8 cellular contexts compared by ENCODE assay signal in genomic region chr6:10412948-10413849, GRCh38. TPM values are rescaled to one million over a fixed set of nuclear protein-coding genes. Genes with fewer than 3 reads are reported as not detected.
DNase-seq lines count a peak whose midpoint lies in the region; ATAC-seq lines count a peak whose summit lies in the region.

No MANE protein-coding gene starts in this region.

- peak overlapping the region; percentile 41 for H3K4me3 ChIP-seq in CD8-positive, alpha-beta memory T cell (ENCODE audit: low read length)
- peak overlapping the region; percentile 68 for H3K4me3 ChIP-seq in naive thymus-derived CD4-positive, alpha-beta T cell (ENCODE audit: low read length)

- DNase-seq in CD8-positive, alpha-beta memory T cell: no peak
- peak; percentile 73 for DNase-seq in NCI-H1105 (lab: John Stamatoyannopoulos, UW)
- DNase-seq in naive thymus-derived CD4-positive, alpha-beta T cell: no peak
- no peak for DNase-seq in GDM1 (lab: John Stamatoyannopoulos, UW)
- DNase-seq in SHP77 treated with DMSO at 0.1 percent for 48 hours (lab: John Stamatoyannopoulos, UW): no peak

- POLR2A ChIA-PET in CD8-positive, alpha-beta memory T cell (lab: Charles Lee): no interaction called here
- POLR2A ChIA-PET in naive thymus-derived CD4-positive, alpha-beta T cell (lab: Charles Lee): no interaction called here

- H3K9me3 Mint-ChIP-seq in CD8-positive, alpha-beta memory T cell: peaks cover 17 to 56% (median 51%) of the 10 kb centered on the region in 5 donors
- H3K9me3 Mint-ChIP-seq in dendritic cell treated with granulocyte-macrophage colony-stimulating factor and Interleukin-4, amounts not matched to agents 40 ng/mL and 50 ng/mL, for 4 days: peaks cover 12% of the 10 kb centered on the region
- peaks cover 7 to 77% (median 38%) of the 10 kb centered on the region in 11 donors for H3K9me3 Mint-ChIP-seq in naive thymus-derived CD4-positive, alpha-beta T cell

- H3K4me3 Mint-ChIP-seq in CD8-positive, alpha-beta memory T cell: peak overlapping the region; percentile 83 to 96 (median 87)
- peak overlapping the region; percentile 91 for H3K4me3 Mint-ChIP-seq in dendritic cell treated with granulocyte-macrophage colony-stimulating factor and Interleukin-4, amounts not matched to agents 40 ng/mL and 50 ng/mL, for 4 days
- H3K4me3 Mint-ChIP-seq in naive thymus-derived CD4-positive, alpha-beta T cell: peak overlapping the region; percentile 73 to 98 (median 94)

- peaks cover 2 to 9% (median 8%) of the 10 kb centered on the region in 3 donors for H3K36me3 Mint-ChIP-seq in CD8-positive, alpha-beta memory T cell
- peaks cover 7% of the 10 kb centered on the region for H3K36me3 Mint-ChIP-seq in dendritic cell treated with granulocyte-macrophage colony-stimulating factor and Interleukin-4, amounts not matched to agents 40 ng/mL and 50 ng/mL, for 4 days (ENCODE audit: low read depth)
- peaks cover 3 to 36% (median 19%) of the 10 kb centered on the region in 5 donors for H3K36me3 Mint-ChIP-seq in naive thymus-derived CD4-positive, alpha-beta T cell

- H3K27ac Mint-ChIP-seq in CD8-positive, alpha-beta memory T cell: peak overlapping the region in 6 of 8 donors; percentile 36 to 90 (median 72)
- no peak overlapping the region for H3K27ac Mint-ChIP-seq in dendritic cell treated with granulocyte-macrophage colony-stimulating factor and Interleukin-4, amounts not matched to agents 40 ng/mL and 50 ng/mL, for 4 days
- H3K27ac Mint-ChIP-seq in naive thymus-derived CD4-positive, alpha-beta T cell: peak overlapping the region in 6 of 9 donors; percentile 41 to 85 (median 59)

- peaks cover 27% of the 10 kb centered on the region for H3K4me1 ChIP-seq in CD8-positive, alpha-beta memory T cell (ENCODE audit: insufficient read depth, low read length)
- H3K4me1 ChIP-seq in naive thymus-derived CD4-positive, alpha-beta T cell (ENCODE audit: control insufficient read depth in 2 of 2, insufficient read depth in 2 of 2, low read length in 2 of 2): peaks cover 8 to 39% of the 10 kb centered on the region in 2 donors

- H3K4me1 Mint-ChIP-seq in CD8-positive, alpha-beta memory T cell: peaks cover 39 to 55% (median 47%) of the 10 kb centered on the region in 3 donors
- H3K4me1 Mint-ChIP-seq in dendritic cell treated with granulocyte-macrophage colony-stimulating factor and Interleukin-4, amounts not matched to agents 40 ng/mL and 50 ng/mL, for 4 days (ENCODE audit: low read depth): peaks cover 72% of the 10 kb centered on the region
- H3K4me1 Mint-ChIP-seq in naive thymus-derived CD4-positive, alpha-beta T cell: peaks cover 41 to 72% (median 50%) of the 10 kb centered on the region in 7 donors

- ATAC-seq in GM21390 (IDR thresholded peaks at IDR 0.05; ENCODE audit: unreplicated experiment): peak; percentile 23
- peak; percentile 2 for ATAC-seq in naive thymus-derived CD4-positive, alpha-beta T cell
- ATAC-seq in GM21360 (IDR thresholded peaks at IDR 0.05; ENCODE audit: unreplicated experiment): no peak

- H3K27me3 ChIP-seq in CD8-positive, alpha-beta memory T cell (ENCODE audit: insufficient read depth, low read length, poor library complexity, severe bottlenecking): peaks cover 73% of the 10 kb centered on the region
- H3K27me3 ChIP-seq in naive thymus-derived CD4-positive, alpha-beta T cell (ENCODE audit: control insufficient read depth in 2 of 2, insufficient read depth in 2 of 2, low read length in 2 of 2): peaks cover 32 to 52% of the 10 kb centered on the region in 2 donors

- H3K27ac ChIP-seq in CD8-positive, alpha-beta memory T cell (ENCODE audit: low read depth, low read length): no peak overlapping the region
- no peak overlapping the region for H3K27ac ChIP-seq in naive thymus-derived CD4-positive, alpha-beta T cell (ENCODE audit: low read depth, low read length)

- intact Hi-C loops in dendritic cell treated with granulocyte-macrophage colony-stimulating factor and Interleukin-4, amounts not matched to agents 40 ng/mL and 50 ng/mL, for 4 days (cut with micrococcal nuclease): no loop called here
- intact Hi-C loops in naive thymus-derived CD4-positive, alpha-beta T cell (cut with micrococcal nuclease): loop anchor here (1.0 to 10.0 kb wide), 6 partner anchors 9 to 1978 kb away; partner anchors contain the start of genes C6orf52 (in 1 of the 2), GCM2 (in 1 of the 2), PAK1IP1 (in 1 of the 2) and SLC35B3 (in 1 of the 2)

- CTCF ChIA-PET in CD8-positive, alpha-beta memory T cell (lab: Charles Lee): no interaction called here
- CTCF ChIA-PET in naive thymus-derived CD4-positive, alpha-beta T cell (lab: Charles Lee): no interaction called here

- peaks cover 87 to 90% of the 10 kb centered on the region in 2 donors for H3K27me3 Mint-ChIP-seq in CD8-positive, alpha-beta memory T cell
- peaks cover 92% of the 10 kb centered on the region for H3K27me3 Mint-ChIP-seq in dendritic cell treated with granulocyte-macrophage colony-stimulating factor and Interleukin-4, amounts not matched to agents 40 ng/mL and 50 ng/mL, for 4 days
- peaks cover 88 to 95% (median 91%) of the 10 kb centered on the region in 5 donors for H3K27me3 Mint-ChIP-seq in naive thymus-derived CD4-positive, alpha-beta T cell

- H3K9me3 ChIP-seq in CD8-positive, alpha-beta memory T cell (ENCODE audit: low read length): no peaks in the 10 kb centered on the region
- peaks cover 0 to 46% (median 0%) of the 10 kb centered on the region in 3 experiments for H3K9me3 ChIP-seq in naive thymus-derived CD4-positive, alpha-beta T cell (ENCODE audit: control insufficient read depth in 2 of 3, low read length in 3 of 3)

- H3K36me3 ChIP-seq in CD8-positive, alpha-beta memory T cell (ENCODE audit: insufficient read depth, low read length): no peaks in the 10 kb centered on the region
- H3K36me3 ChIP-seq in naive thymus-derived CD4-positive, alpha-beta T cell (ENCODE audit: control insufficient read depth in 2 of 3, insufficient read depth in 3 of 3, low read length in 3 of 3): no peaks in the 10 kb centered on the region

RNA-seq across cellular contexts. Expression of gene TFAP2A, which starts 1.7 kb away (rescaled TPM):
- total RNA-seq in CD8-positive, alpha-beta memory T cell: not detected
- not detected for polyA plus RNA-seq in CD8-positive, alpha-beta memory T cell
- total RNA-seq in naive thymus-derived CD4-positive, alpha-beta T cell: not detected
- not detected for polyA plus RNA-seq in naive thymus-derived CD4-positive, alpha-beta T cell
